Comparison of ENCODE assay signal across 30 cellular contexts in the genomic region with DNA sequence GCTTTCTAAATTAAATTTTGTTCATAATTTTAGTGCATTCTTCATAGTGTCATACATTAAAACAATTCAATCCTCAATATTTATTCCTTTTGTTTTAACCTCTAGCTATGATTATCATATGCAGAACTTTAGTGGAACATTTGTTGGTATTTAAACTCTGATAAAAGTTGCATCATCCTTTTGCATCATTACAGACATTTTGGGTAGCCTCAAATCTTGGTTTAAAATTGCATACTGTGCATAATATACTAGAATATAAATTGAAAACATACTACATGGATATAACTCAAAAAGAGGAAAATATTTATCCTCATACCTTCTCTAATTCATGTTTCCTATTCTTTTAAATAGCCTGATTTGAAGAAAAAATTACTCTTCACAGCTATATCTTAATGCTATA.
"Had no signal": no experiment of that assay in that cellular context is flagged by ENCODE, and none has a peak within 500 bp of the region (broad histone marks: within the 10 kb centered on the region; RNA-seq: fewer than 3 reads in every experiment).

No MANE protein-coding gene starts in this region.

- H3K9me3 ChIP-seq: gastrocnemius medialis had no signal

- H3K27ac ChIP-seq: brain microvascular endothelial cell, coronary artery, foreskin keratinocyte, gastrocnemius medialis, heart left ventricle had no signal

- H3K4me3 ChIP-seq: coronary artery, dorsolateral prefrontal cortex, gastrocnemius medialis, heart left ventricle had no signal

- FAIRE-seq: astrocyte, bronchial epithelial cell had no signal

- DNase-seq: activated CD4-positive, alpha-beta memory T cell treated with anti-CD3 and anti-CD28 coated beads, Interleukin-2, amount 10 ng/mL, durations not matched to agents 7 days and 5 days; activated CD4-positive, alpha-beta T cell treated with anti-CD3 and anti-CD28 coated beads for 1 hour; activated CD4-positive, alpha-beta T cell treated with anti-CD3 and anti-CD28 coated beads for 4 hours; activated CD4-positive, alpha-beta T cell treated with anti-CD3 and anti-CD28 coated beads, Interleukin-2, amount 10 ng/mL, durations not matched to agents 7 days and 5 days; activated CD4-positive, alpha-beta T cell treated with anti-CD3 and anti-CD28 coated beads, Interleukin-2, amount 50 U/mL, for 4 hours; activated CD4-positive, CD25-positive, alpha-beta regulatory T cell; activated CD8-positive, alpha-beta memory T cell treated with anti-CD3 and anti-CD28 coated beads, Interleukin-2, amount 50 U/mL, for 48 hours; activated gamma-delta T cell; activated naive CD4-positive, alpha-beta T cell; activated naive CD4-positive, alpha-beta T cell treated with anti-CD3 and anti-CD28 coated beads, Interleukin-2, amount 10 ng/mL, durations not matched to agents 7 days and 5 days; activated naive CD8-positive, alpha-beta T cell treated with anti-CD3 and anti-CD28 coated beads, Interleukin-2, amount 10 ng/mL, durations not matched to agents 7 days and 5 days; activated T-cell treated with anti-CD3 and anti-CD28 coated beads for 4 hours; activated T-cell treated with anti-CD3 and anti-CD28 coated beads, Interleukin-2, amount 50 U/mL, for 24 hours; activated T-cell treated with anti-CD3 and anti-CD28 coated beads, Interleukin-2, amount 50 U/mL, for 72 hours; amniotic stem cell; anterior cingulate cortex; brain microvascular endothelial cell; dorsolateral prefrontal cortex; effector memory CD4-positive, alpha-beta T cell; endodermal cell; foreskin keratinocyte; gastrocnemius medialis; glutamatergic neuron; heart left ventricle; T-helper 2 cell had no signal

- H3K36me3 ChIP-seq: brain microvascular endothelial cell had no signal

- ATAC-seq: activated naive CD4-positive, alpha-beta T cell treated with anti-CD3 and anti-CD28 coated beads, Interleukin-2, amount 50 U/mL, for 72 hours; activated T-cell treated with anti-CD3 and anti-CD28 coated beads, Interleukin-2, amount 50 U/mL, for 72 hours; esophagus mucosa; foreskin keratinocyte; gastrocnemius medialis; heart left ventricle had no signal

- H3K27me3 ChIP-seq: brain microvascular endothelial cell, dorsolateral prefrontal cortex, foreskin keratinocyte, gastrocnemius medialis, heart left ventricle had no signal
